Comparison of ENCODE assay signal across 1 cellular context in the genomic region with DNA sequence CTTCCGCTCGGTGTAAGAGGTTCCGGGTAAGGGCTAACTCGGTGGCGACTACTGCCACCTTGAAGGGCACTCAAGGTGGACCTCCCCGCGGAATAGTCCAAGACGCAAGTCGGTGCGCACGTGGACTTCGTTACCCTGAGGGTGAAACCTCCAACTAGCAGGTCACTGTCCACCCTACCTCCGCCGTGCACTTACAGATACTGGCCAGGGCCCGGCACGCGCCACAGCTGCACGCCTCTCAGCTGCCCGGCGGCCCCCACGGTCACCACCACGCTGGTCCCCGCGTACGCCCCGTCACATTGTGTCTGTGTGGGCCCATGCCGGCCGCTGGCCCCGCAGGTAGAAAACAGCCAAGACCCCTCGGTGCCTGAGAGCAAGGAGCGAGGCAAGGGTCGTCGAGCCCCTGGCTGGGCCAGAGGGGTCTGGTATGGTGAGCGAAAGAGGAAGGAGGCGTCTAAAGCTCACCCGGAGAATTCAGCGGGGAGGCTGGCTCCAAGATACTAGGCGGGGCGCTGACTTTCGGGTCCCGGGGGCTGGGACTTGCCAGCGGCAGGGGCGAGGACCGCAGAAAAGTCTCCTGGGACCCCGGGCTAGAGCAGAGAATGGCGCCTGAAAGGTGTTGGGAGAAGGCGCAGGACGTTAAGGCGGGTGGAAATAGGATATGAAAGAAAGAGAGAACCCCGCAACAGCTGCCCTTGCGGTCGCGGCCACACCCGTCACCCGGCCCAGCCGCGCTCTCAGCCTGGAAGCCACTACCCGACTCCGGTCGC.
A peak's percentile ranks its signal among the peaks of the same experiment; 100 is the strongest.
TF ChIP-seq lines count a peak whose summit lies in the region.

No MANE protein-coding gene starts in this region.

TF ChIP-seq in K562, 482 proteins besides CTCF, POLR2A, EP300 and RAD21:
- TF ChIP-seq CREM (IDR thresholded peaks at IDR 0.05; ENCODE audit: low read depth) (0 out of 2 replicates have a peak, but pooled peaks have one; percentile 24), SIN3A (IDR thresholded peaks at IDR 0.05; ENCODE audit: borderline replicate concordance in 2 of 2, control insufficient read depth in 1 of 2, low read depth in 2 of 2, low read length in 2 of 2) (0 out of 4 replicates have a peak, but pooled peaks of 1 of the 2 experiments have one; percentile 58), NRF1 (conservative IDR thresholded peaks at IDR 0.05 in 1 of 2, IDR thresholded peaks at IDR 0.05 in 1 of 2) (0 out of 4 replicates have a peak, but pooled peaks of 1 of the 2 experiments have one; percentile 17), SMARCA4 (IDR thresholded peaks at IDR 0.05) (no peak), BMI1 (IDR thresholded peaks at IDR 0.05; ENCODE audit: low read length) (no peak), RBM14 (IDR thresholded peaks at IDR 0.05; ENCODE audit: borderline replicate concordance, insufficient read depth, low read depth, low read length) (no peak), ZBTB1 (CRISPR knock-in tag; IDR thresholded peaks at IDR 0.05; ENCODE audit: borderline replicate concordance, low read depth) (peak; percentile 92), ZNF395 (CRISPR knock-in tag; IDR thresholded peaks at IDR 0.05) (no peak), KDM2B (CRISPR knock-in tag; IDR thresholded peaks at IDR 0.05) (no peak), GTF2E2 (tag; IDR thresholded peaks at IDR 0.05) (no peak), ZNF324 (CRISPR knock-in tag; IDR thresholded peaks at IDR 0.05) (no peak), HNRNPK (IDR thresholded peaks at IDR 0.05; ENCODE audit: low read depth, low read length, poor library complexity, severe bottlenecking) (no peak), TCF7L2 (IDR thresholded peaks at IDR 0.05; ENCODE audit: low read depth, low read length) (no peak), CHD1 (IDR thresholded peaks at IDR 0.05; ENCODE audit: low read length) (no peak), TARDBP (IDR thresholded peaks at IDR 0.05) (no peak), RB1 (IDR thresholded peaks at IDR 0.05; ENCODE audit: low read depth) (no peak), ZNF75A (CRISPR knock-in tag; IDR thresholded peaks at IDR 0.05) (no peak), HMGN3 (IDR thresholded peaks at IDR 0.05; ENCODE audit: borderline replicate concordance, extremely low read depth, insufficient read length, low read depth, low read length) (peak; percentile 43), SPI1 (IDR thresholded peaks at IDR 0.05; ENCODE audit: borderline replicate concordance, low read depth, low read length) (0 out of 2 replicates have a peak, but pooled peaks have one; percentile 0), UBTF (IDR thresholded peaks at IDR 0.05; ENCODE audit: borderline replicate concordance in 1 of 2, low read depth in 2 of 2, low read length in 2 of 2) (peak in 1 of 2 experiments; percentile 93; a peak in 2 of 4 replicates), COPS2 (conservative IDR thresholded peaks at IDR 0.05) (no peak), MCM5 (IDR thresholded peaks at IDR 0.05; ENCODE audit: low read depth) (no peak), YY1 (IDR thresholded peaks at IDR 0.05; ENCODE audit: borderline replicate concordance in 1 of 3, control insufficient read depth in 1 of 3, extremely low read depth in 1 of 3, insufficient read depth in 3 of 3, insufficient read length in 1 of 3, insufficient replicate concordance in 2 of 3, low read depth in 1 of 3, low read length in 2 of 3) (peak in 1 of 3 experiments; percentile 50), ZBTB7A (IDR thresholded peaks at IDR 0.05; ENCODE audit: borderline replicate concordance, control insufficient read depth, low read depth, low read length) (peak; percentile 18; the same call in 1 of the 2 replicates), ZFP36 (IDR thresholded peaks at IDR 0.05; ENCODE audit: low read depth, low read length, partially characterized antibody) (no peak), CREB3 (tag; conservative IDR thresholded peaks at IDR 0.05; ENCODE audit: low read depth) (no peak)
- TF ChIP-seq, protein P1, sequence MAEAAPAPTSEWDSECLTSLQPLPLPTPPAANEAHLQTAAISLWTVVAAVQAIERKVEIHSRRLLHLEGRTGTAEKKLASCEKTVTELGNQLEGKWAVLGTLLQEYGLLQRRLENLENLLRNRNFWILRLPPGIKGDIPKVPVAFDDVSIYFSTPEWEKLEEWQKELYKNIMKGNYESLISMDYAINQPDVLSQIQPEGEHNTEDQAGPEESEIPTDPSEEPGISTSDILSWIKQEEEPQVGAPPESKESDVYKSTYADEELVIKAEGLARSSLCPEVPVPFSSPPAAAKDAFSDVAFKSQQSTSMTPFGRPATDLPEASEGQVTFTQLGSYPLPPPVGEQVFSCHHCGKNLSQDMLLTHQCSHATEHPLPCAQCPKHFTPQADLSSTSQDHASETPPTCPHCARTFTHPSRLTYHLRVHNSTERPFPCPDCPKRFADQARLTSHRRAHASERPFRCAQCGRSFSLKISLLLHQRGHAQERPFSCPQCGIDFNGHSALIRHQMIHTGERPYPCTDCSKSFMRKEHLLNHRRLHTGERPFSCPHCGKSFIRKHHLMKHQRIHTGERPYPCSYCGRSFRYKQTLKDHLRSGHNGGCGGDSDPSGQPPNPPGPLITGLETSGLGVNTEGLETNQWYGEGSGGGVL (CRISPR knock-in tag; IDR thresholded peaks at IDR 0.05), result no peak
- TF ChIP-seq, protein P2, sequence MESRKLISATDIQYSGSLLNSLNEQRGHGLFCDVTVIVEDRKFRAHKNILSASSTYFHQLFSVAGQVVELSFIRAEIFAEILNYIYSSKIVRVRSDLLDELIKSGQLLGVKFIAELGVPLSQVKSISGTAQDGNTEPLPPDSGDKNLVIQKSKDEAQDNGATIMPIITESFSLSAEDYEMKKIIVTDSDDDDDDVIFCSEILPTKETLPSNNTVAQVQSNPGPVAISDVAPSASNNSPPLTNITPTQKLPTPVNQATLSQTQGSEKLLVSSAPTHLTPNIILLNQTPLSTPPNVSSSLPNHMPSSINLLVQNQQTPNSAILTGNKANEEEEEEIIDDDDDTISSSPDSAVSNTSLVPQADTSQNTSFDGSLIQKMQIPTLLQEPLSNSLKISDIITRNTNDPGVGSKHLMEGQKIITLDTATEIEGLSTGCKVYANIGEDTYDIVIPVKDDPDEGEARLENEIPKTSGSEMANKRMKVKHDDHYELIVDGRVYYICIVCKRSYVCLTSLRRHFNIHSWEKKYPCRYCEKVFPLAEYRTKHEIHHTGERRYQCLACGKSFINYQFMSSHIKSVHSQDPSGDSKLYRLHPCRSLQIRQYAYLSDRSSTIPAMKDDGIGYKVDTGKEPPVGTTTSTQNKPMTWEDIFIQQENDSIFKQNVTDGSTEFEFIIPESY (CRISPR knock-in tag; IDR thresholded peaks at IDR 0.05), result peak; percentile 85
- TF ChIP-seq, protein P3, sequence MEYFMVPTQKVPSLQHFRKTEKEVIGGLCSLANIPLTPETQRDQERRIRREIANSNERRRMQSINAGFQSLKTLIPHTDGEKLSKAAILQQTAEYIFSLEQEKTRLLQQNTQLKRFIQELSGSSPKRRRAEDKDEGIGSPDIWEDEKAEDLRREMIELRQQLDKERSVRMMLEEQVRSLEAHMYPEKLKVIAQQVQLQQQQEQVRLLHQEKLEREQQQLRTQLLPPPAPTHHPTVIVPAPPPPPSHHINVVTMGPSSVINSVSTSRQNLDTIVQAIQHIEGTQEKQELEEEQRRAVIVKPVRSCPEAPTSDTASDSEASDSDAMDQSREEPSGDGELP (CRISPR knock-in tag; IDR thresholded peaks at IDR 0.05; ENCODE audit: borderline replicate concordance), result peak; percentile 81
- TF ChIP-seq, protein P4, sequence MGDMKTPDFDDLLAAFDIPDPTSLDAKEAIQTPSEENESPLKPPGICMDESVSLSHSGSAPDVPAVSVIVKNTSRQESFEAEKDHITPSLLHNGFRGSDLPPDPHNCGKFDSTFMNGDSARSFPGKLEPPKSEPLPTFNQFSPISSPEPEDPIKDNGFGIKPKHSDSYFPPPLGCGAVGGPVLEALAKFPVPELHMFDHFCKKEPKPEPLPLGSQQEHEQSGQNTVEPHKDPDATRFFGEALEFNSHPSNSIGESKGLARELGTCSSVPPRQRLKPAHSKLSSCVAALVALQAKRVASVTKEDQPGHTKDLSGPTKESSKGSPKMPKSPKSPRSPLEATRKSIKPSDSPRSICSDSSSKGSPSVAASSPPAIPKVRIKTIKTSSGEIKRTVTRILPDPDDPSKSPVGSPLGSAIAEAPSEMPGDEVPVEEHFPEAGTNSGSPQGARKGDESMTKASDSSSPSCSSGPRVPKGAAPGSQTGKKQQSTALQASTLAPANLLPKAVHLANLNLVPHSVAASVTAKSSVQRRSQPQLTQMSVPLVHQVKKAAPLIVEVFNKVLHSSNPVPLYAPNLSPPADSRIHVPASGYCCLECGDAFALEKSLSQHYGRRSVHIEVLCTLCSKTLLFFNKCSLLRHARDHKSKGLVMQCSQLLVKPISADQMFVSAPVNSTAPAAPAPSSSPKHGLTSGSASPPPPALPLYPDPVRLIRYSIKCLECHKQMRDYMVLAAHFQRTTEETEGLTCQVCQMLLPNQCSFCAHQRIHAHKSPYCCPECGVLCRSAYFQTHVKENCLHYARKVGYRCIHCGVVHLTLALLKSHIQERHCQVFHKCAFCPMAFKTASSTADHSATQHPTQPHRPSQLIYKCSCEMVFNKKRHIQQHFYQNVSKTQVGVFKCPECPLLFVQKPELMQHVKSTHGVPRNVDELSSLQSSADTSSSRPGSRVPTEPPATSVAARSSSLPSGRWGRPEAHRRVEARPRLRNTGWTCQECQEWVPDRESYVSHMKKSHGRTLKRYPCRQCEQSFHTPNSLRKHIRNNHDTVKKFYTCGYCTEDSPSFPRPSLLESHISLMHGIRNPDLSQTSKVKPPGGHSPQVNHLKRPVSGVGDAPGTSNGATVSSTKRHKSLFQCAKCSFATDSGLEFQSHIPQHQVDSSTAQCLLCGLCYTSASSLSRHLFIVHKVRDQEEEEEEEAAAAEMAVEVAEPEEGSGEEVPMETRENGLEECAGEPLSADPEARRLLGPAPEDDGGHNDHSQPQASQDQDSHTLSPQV (IDR thresholded peaks at IDR 0.05), result 0 out of 2 replicates have a peak, but pooled peaks have one; percentile 9
